Comparison of ENCODE assay signal across 8 cellular contexts in the genomic region with DNA sequence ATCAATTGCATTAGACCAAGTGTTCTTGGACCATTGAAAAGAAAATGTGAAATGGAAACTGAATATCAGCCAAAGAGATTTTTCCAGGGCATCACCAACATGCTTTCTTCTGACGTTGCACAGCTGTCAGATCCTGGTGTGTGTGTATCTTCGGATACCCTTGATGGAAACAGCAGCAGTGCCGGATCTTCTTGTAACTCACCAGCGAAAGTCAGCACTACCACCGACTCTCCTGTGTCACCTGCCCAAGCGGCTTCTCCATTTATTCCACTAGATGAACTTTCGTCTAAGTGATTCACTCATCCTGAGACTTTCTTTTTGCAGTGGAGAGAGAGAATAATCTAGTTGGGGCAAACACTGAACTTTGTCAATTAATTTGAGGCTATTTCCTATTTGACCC.
DNase-seq lines count a peak whose midpoint lies in the region; ATAC-seq and TF ChIP-seq lines count a peak whose summit lies in the region.

No MANE protein-coding gene starts in this region.

- peak overlapping the region; percentile 92 for H3K4me3 ChIP-seq in ACC112 (ENCODE audit: low read depth, low read length)
- H3K4me3 ChIP-seq in HEK293 (ENCODE audit: low read depth, low read length), result peak overlapping the region; percentile 87
- peak overlapping the region; percentile 80 for H3K4me3 ChIP-seq in astrocyte of the spinal cord (ENCODE audit: low read depth, low read length)

- CTCF ChIA-PET in HEK293 (lab: Yijun Ruan, JAX), result interaction anchor here (1.4 kb wide), 1 partner anchor 68 kb away, joined by 4 read pairs; no protein-coding TSS in a partner anchor

- peak overlapping the region; percentile 39 for H2AFZ ChIP-seq in ACC112 (ENCODE audit: low read length, unreplicated experiment)

- peaks cover 20% of the 10 kb centered on the region for H3K4me1 ChIP-seq in ACC112 (ENCODE audit: control insufficient read depth, insufficient read depth, low read length, unreplicated experiment)
- no peaks in the 10 kb centered on the region for H3K4me1 ChIP-seq in HEK293 (ENCODE audit: control insufficient read depth, insufficient read depth, low read length)

- H3K36me3 ChIP-seq in ACC112 (ENCODE audit: insufficient read depth, low read length), result no peaks in the 10 kb centered on the region
- H3K36me3 ChIP-seq in HEK293 (ENCODE audit: control insufficient read depth in 2 of 2, insufficient read depth in 1 of 2, low read length in 2 of 2), result peaks cover 3 to 4% of the 10 kb centered on the region in 2 experiments; a peak in 1 of 3 replicates

- in situ Hi-C loops in astrocyte of the spinal cord (cut with HindIII; ENCODE audit: low sequenced_read_pairs) (no loop called here), GM13976 (cut with MboI; ENCODE audit: low sequenced_read_pairs, unreplicated experiment) (loop anchor here (25.0 kb wide), 1 partner anchor 193 kb away; no protein-coding TSS in a partner anchor)

- POLR2A ChIA-PET in HEK293 (lab: Yijun Ruan, JAX), result no interaction called here

- no peaks in the 10 kb centered on the region for H3K27me3 ChIP-seq in ACC112 (ENCODE audit: insufficient read depth, low read length)

- no peaks in the 10 kb centered on the region for H3K9me3 ChIP-seq in HEK293 (ENCODE audit: control insufficient read depth, insufficient read depth, low read depth, low read length)

- TF ChIP-seq CTCF in HEK293 (tag by site-specific recombination; IDR thresholded peaks at IDR 0.05), result no peak
- TF ChIP-seq CTCF in astrocyte of the spinal cord (IDR thresholded peaks at IDR 0.05; ENCODE audit: low read depth, low read length), result no peak
- no peak for TF ChIP-seq CTCF in GM13976 (IDR thresholded peaks at IDR 0.05; ENCODE audit: borderline replicate concordance, control extremely low read depth, extremely low read depth, insufficient read depth, missing control alignments)

- H3K27ac ChIP-seq in ACC112 (ENCODE audit: low read depth, low read length) (no peak overlapping the region), HEK293 (ENCODE audit: extremely low read depth, low read depth, low read length) (no peak overlapping the region; the same call in 1 of the 2 replicates)

- peaks cover 21% of the 10 kb centered on the region for H3K79me2 ChIP-seq in ACC112 (ENCODE audit: control insufficient read depth, insufficient read depth, low read length, unreplicated experiment)

- peak; percentile 9 for DNase-seq in astrocyte of the spinal cord (ENCODE audit: low read depth, low spot score)
- peak; percentile 3 to 15 for DNase-seq in lung microvascular endothelial cell (ENCODE audit: low read depth in 2 of 2)
- no peak for DNase-seq in NCI-H1436 (lab: John Stamatoyannopoulos, UW)
- DNase-seq in GM13976 (ENCODE audit: low spot score), result no peak
- DNase-seq in superior temporal gyrus (ENCODE audit: extremely low spot score), result no peak

- ATAC-seq in GM19397 (IDR thresholded peaks at IDR 0.05; ENCODE audit: unreplicated experiment), result no peak

TF ChIP-seq in HEK293, 187 proteins besides CTCF, POLR2A, EP300 and RAD21:
- TF ChIP-seq ZNF19 (tag by site-specific recombination; IDR thresholded peaks at IDR 0.05; ENCODE audit: low read depth), result no peak
- peak; percentile 55; the same call in 1 of the 2 replicates for TF ChIP-seq PRDM1 (tag by site-specific recombination; IDR thresholded peaks at IDR 0.05)

Comparison
In these comparisons a context has a peak if more than half of its experiments do, and no peak if none do; other contexts are left out.
1. DNase-seq: peak in astrocyte of the spinal cord (single experiment) and lung microvascular endothelial cell (2 of 2); none in NCI-H1436 (single experiment), GM13976 (single experiment) and superior temporal gyrus (single experiment).
2. Peak in every context shown above with its lines, with median percentiles within 50 percentile points of each other: H3K4me3 ChIP-seq.